In genomic region chr18:48848641-48849143, GRCh38 we compare ENCODE assay signal across 13 cellular contexts.
DNase-seq lines count a peak whose midpoint lies in the region; ATAC-seq and TF ChIP-seq lines count a peak whose summit lies in the region.
"Had no signal": no experiment of that assay in that cellular context is flagged by ENCODE, and none has a peak within 500 bp of the region (broad histone marks: within the 10 kb centered on the region; RNA-seq: fewer than 3 reads in every experiment).

No MANE protein-coding gene starts in this region.

- H3K27ac ChIP-seq in angular gyrus (ENCODE audit: low read depth, low read length) = peak overlapping the region; percentile 4
- H3K27ac ChIP-seq in psoas muscle = peak overlapping the region; percentile 16

- DNase-seq in HAP-1 (ENCODE audit: low spot score in 2 of 2) = peak; percentile 64 to 81
- DNase-seq in glomerular endothelial cell (ENCODE audit: extremely low read depth, low read depth, low spot score) = peak; percentile 78
- DNase-seq in psoas muscle = no peak
- DNase-seq in activated T-cell treated with anti-CD3 and anti-CD28 coated beads for 4 hours = no peak
- DNase-seq in stimulated activated naive B cell treated with anti-CD40 and anti-IgM and Interleukin-4, amounts not matched to agents 10 μg/mL and 1 μg/mL and 100 μg/mL, for 72 hours = no peak
- no peak for DNase-seq in LoVo (ENCODE audit: low spot score)
- no peak for DNase-seq in activated CD8-positive, alpha-beta memory T cell treated with anti-CD3 and anti-CD28 coated beads, Interleukin-2, amount 50 U/mL, for 4 hours
- DNase-seq: activated CD4-positive, alpha-beta T cell treated with anti-CD3 and anti-CD28 coated beads for 1 hour; activated T-cell treated with anti-CD3 and anti-CD28 coated beads, Interleukin-2, amount 50 U/mL, for 72 hours; central memory CD4-positive, alpha-beta T cell; GDM1; MV-4-11 had no signal

- no peaks in the 10 kb centered on the region for H3K27me3 Mint-ChIP-seq in stimulated activated naive B cell treated with anti-CD40 and anti-IgM and Interleukin-4, amounts not matched to agents 10 μg/mL and 1 μg/mL and 100 μg/mL, for 72 hours

- H3K4me1 Mint-ChIP-seq in stimulated activated naive B cell treated with anti-CD40 and anti-IgM and Interleukin-4, amounts not matched to agents 10 μg/mL and 1 μg/mL and 100 μg/mL, for 72 hours = peaks cover 12 to 17% of the 10 kb centered on the region in 2 donors

- in situ Hi-C loops in HAP-1 (cut with MboI; ENCODE audit: low sequenced_read_pairs) = no loop called here

- H3K4me3 ChIP-seq in HAP-1 = no peak overlapping the region
- no peak overlapping the region for H3K4me3 ChIP-seq in psoas muscle

- no peaks in the 10 kb centered on the region for H3K27me3 ChIP-seq in HAP-1 (ENCODE audit: low read depth)
- no peaks in the 10 kb centered on the region for H3K27me3 ChIP-seq in psoas muscle (ENCODE audit: insufficient read depth in 3 of 3, low read length in 2 of 3)

- peak; percentile 23 to 62 (median 44) for ATAC-seq in psoas muscle
- ATAC-seq in stimulated activated naive B cell treated with anti-CD40 and anti-IgM and Interleukin-4, amounts not matched to agents 10 μg/mL and 1 μg/mL and 100 μg/mL, for 72 hours (replicated peaks) = no peak
- ATAC-seq: activated T-cell treated with anti-CD3 and anti-CD28 coated beads, Interleukin-2, amount 50 U/mL, for 72 hours had no signal

- no peak overlapping the region for H3K4me3 Mint-ChIP-seq in stimulated activated naive B cell treated with anti-CD40 and anti-IgM and Interleukin-4, amounts not matched to agents 10 μg/mL and 1 μg/mL and 100 μg/mL, for 72 hours
- H3K4me3 Mint-ChIP-seq: activated T-cell treated with anti-CD3 and anti-CD28 coated beads, Interleukin-2, amount 50 U/mL, for 72 hours had no signal

- no peaks in the 10 kb centered on the region for H3K36me3 ChIP-seq in HAP-1 (replicated peaks)
- H3K36me3 ChIP-seq in psoas muscle (ENCODE audit: insufficient read depth in 1 of 2, low read depth in 1 of 2) = no peaks in the 10 kb centered on the region

- TF ChIP-seq CTCF in psoas muscle (IDR thresholded peaks at IDR 0.05) = no peak

- H3K36me3 Mint-ChIP-seq in stimulated activated naive B cell treated with anti-CD40 and anti-IgM and Interleukin-4, amounts not matched to agents 10 μg/mL and 1 μg/mL and 100 μg/mL, for 72 hours = peaks cover 1 to 9% of the 10 kb centered on the region in 2 donors

- H3K9me3 ChIP-seq in HAP-1 (no peaks in the 10 kb centered on the region), psoas muscle (no peaks in the 10 kb centered on the region)

- H3K27ac Mint-ChIP-seq in stimulated activated naive B cell treated with anti-CD40 and anti-IgM and Interleukin-4, amounts not matched to agents 10 μg/mL and 1 μg/mL and 100 μg/mL, for 72 hours = no peak overlapping the region
- H3K27ac Mint-ChIP-seq: activated T-cell treated with anti-CD3 and anti-CD28 coated beads, Interleukin-2, amount 50 U/mL, for 72 hours had no signal

- peaks cover 3 to 5% of the 10 kb centered on the region in 2 donors for H3K9me3 Mint-ChIP-seq in stimulated activated naive B cell treated with anti-CD40 and anti-IgM and Interleukin-4, amounts not matched to agents 10 μg/mL and 1 μg/mL and 100 μg/mL, for 72 hours

- 74 to 80% (median 76%) methylated on average over 13 of the region's 13 CpGs for WGBS in psoas muscle, 3 donors

- H3K4me1 ChIP-seq in HAP-1 (peaks cover 8% of the 10 kb centered on the region), psoas muscle (peaks cover 24% of the 10 kb centered on the region)

- intact Hi-C loops in psoas muscle (cut with DNase I) = no loop called here

Comparison
In these comparisons a context has a peak if more than half of its experiments do, and no peak if none do; other contexts are left out.
1. DNase-seq: peak in HAP-1 (2 of 2) and glomerular endothelial cell (single experiment); none in psoas muscle (0 of 2), activated T-cell treated with anti-CD3 and anti-CD28 coated beads for 4 hours (single experiment), stimulated activated naive B cell treated with anti-CD40 and anti-IgM and Interleukin-4, amounts not matched to agents 10 μg/mL and 1 μg/mL and 100 μg/mL, for 72 hours (single experiment), LoVo (single experiment) and activated CD8-positive, alpha-beta memory T cell treated with anti-CD3 and anti-CD28 coated beads, Interleukin-2, amount 50 U/mL, for 4 hours (single experiment).
2. ATAC-seq: peak in psoas muscle (4 of 4); none in stimulated activated naive B cell treated with anti-CD40 and anti-IgM and Interleukin-4, amounts not matched to agents 10 μg/mL and 1 μg/mL and 100 μg/mL, for 72 hours (0 of 2).